1 cellular context compared by ENCODE assay signal in genomic region chr6:52087498-52087999, GRCh38.
TF ChIP-seq lines count a peak whose summit lies in the region.

PKHD1 (minus strand) TSS chr6:52087613; CDS start chr6:52084933, 2,680 bp downstream.

TF ChIP-seq in SK-N-SH treated with all-trans-retinoic acid at 6 μM for 48 hours, 23 proteins besides CTCF, POLR2A, EP300 and RAD21 (continued from another document):
- no peak for TF ChIP-seq PATZ1 (CRISPR knock-in tag; IDR thresholded peaks at IDR 0.05; ENCODE audit: borderline replicate concordance)
